28 cellular contexts compared by ENCODE assay signal in the genomic region with DNA sequence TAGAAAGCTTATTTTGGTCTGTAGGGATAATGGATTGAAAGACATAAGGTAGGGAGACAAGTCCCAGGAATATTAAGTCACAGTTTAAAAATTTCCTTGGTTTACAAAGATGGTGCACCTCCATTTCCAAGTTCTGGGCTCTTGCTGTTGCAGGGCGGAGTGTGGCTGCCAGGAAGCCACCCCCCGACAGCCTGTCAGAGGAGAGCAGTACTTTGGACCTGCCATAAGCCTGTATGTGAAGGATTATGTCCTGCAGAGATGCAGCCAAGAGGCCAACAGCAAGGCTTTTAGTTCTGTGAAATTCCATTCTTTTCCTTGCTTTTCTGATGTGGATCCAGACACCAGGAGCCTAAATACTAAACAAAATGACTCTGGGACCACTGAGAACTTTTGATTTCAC. TPM values are rescaled to one million over a fixed set of nuclear protein-coding genes. Genes with fewer than 3 reads are reported as not detected.
DNase-seq lines count a peak whose midpoint lies in the region; ATAC-seq, FAIRE-seq and TF ChIP-seq lines count a peak whose summit lies in the region.
"Had no signal": no experiment of that assay in that cellular context is flagged by ENCODE, and none has a peak within 500 bp of the region (broad histone marks: within the 10 kb centered on the region; RNA-seq: fewer than 3 reads in every experiment).

No MANE protein-coding gene starts in this region.

- intact Hi-C loops in HepG2 (cut with micrococcal nuclease; ENCODE audit: unreplicated experiment), result no loop called here
- intact Hi-C loops in right lobe of liver (cut with DNase I), result no loop called here

- peaks cover 57% of the 10 kb centered on the region for H3K36me3 Mint-ChIP-seq in endodermal cell (ENCODE audit: low read depth)

- no peak for TF ChIP-seq POLR2A in HepG2 (IDR thresholded peaks at IDR 0.05; ENCODE audit: insufficient read depth in 1 of 2, low read depth in 2 of 2, low read length in 2 of 2)
- no peak for TF ChIP-seq POLR2A in right lobe of liver (IDR thresholded peaks at IDR 0.05)

- no peak overlapping the region for H2BK120ac ChIP-seq in mesendoderm (ENCODE audit: low read depth, low read length)

- H3K27ac Mint-ChIP-seq in endodermal cell, result peak overlapping the region; percentile 58
- H3K27ac Mint-ChIP-seq: CD4-positive, CD25-positive, alpha-beta regulatory T cell; CD8-positive, alpha-beta memory T cell had no signal

- no peak overlapping the region for H4K5ac ChIP-seq in mesendoderm (ENCODE audit: low read length)

- no peaks in the 10 kb centered on the region for H3K79me2 ChIP-seq in HepG2 (ENCODE audit: insufficient read depth, low read length)
- no peaks in the 10 kb centered on the region for H3K79me2 ChIP-seq in mesendoderm (ENCODE audit: control insufficient read depth, insufficient read depth, low read length)

- peaks cover 32% of the 10 kb centered on the region for H3K4me1 Mint-ChIP-seq in endodermal cell
- H3K4me1 Mint-ChIP-seq: CD14-positive monocyte; CD4-positive, alpha-beta memory T cell; CD4-positive, CD25-positive, alpha-beta regulatory T cell; CD8-positive, alpha-beta memory T cell had no signal

- H3K36me3 ChIP-seq in HepG2 (replicated peaks in 1 of 2; ENCODE audit: control insufficient read depth in 1 of 2, insufficient read depth in 2 of 2, low read length in 2 of 2), result peaks cover 1 to 6% of the 10 kb centered on the region in 2 experiments; a peak in 3 of 5 replicates
- H3K36me3 ChIP-seq in right lobe of liver, result peaks cover 0 to 11% (median 0%) of the 10 kb centered on the region in 4 donors
- peaks cover 62% of the 10 kb centered on the region for H3K36me3 ChIP-seq in endodermal cell (ENCODE audit: control insufficient read depth, insufficient read depth, low read length)
- H3K36me3 ChIP-seq in mesendoderm (ENCODE audit: control insufficient read depth, insufficient read depth, low read length), result no peaks in the 10 kb centered on the region
- H3K36me3 ChIP-seq: BE2C had no signal

- no peak for TF ChIP-seq RAD21 in HepG2 (CRISPR knock-in tag; IDR thresholded peaks at IDR 0.05)

- no peak overlapping the region for H3K23ac ChIP-seq in mesendoderm (ENCODE audit: low read length)

- no peak overlapping the region for H4K8ac ChIP-seq in mesendoderm (ENCODE audit: low read depth, low read length)

- H3K18ac ChIP-seq in mesendoderm (ENCODE audit: low read length), result no peak overlapping the region

- H3K56ac ChIP-seq in mesendoderm (ENCODE audit: low read length), result no peak overlapping the region

- no peaks in the 10 kb centered on the region for H3K27me3 ChIP-seq in HepG2 (ENCODE audit: control insufficient read depth in 1 of 2, insufficient read depth in 2 of 2, low read length in 2 of 2)
- no peaks in the 10 kb centered on the region for H3K27me3 ChIP-seq in right lobe of liver
- no peaks in the 10 kb centered on the region for H3K27me3 ChIP-seq in endodermal cell (ENCODE audit: control insufficient read depth, insufficient read depth, low read length, poor library complexity, severe bottlenecking)
- no peaks in the 10 kb centered on the region for H3K27me3 ChIP-seq in mesendoderm (ENCODE audit: insufficient read depth, low read length, poor library complexity)
- H3K27me3 ChIP-seq: BE2C, BLaER1 had no signal

- no peak overlapping the region for H2AFZ ChIP-seq in HepG2 (ENCODE audit: low read length)

- H2AK5ac ChIP-seq in mesendoderm (ENCODE audit: low read length), result no peak overlapping the region

- H3K4me2 ChIP-seq in HepG2 (ENCODE audit: low read depth, low read length), result peak overlapping the region; percentile 2; the same call in 1 of the 2 replicates
- no peak overlapping the region for H3K4me2 ChIP-seq in mesendoderm (ENCODE audit: low read length)
- H3K4me2 ChIP-seq: BLaER1 had no signal

- FAIRE-seq in HepG2 (lab: Jason Lieb, UNC), result peak; percentile 68
- FAIRE-seq: A204.1, GM12878, GM12892, GM18507 had no signal

- no peaks in the 10 kb centered on the region for H4K20me1 ChIP-seq in HepG2 (ENCODE audit: insufficient read depth, low read length)
- H4K20me1 ChIP-seq: BLaER1 had no signal

- H3K4ac ChIP-seq in mesendoderm (ENCODE audit: low read depth, low read length), result no peak overlapping the region

- CTCF ChIA-PET in HepG2 (lab: Yijun Ruan, JAX; ENCODE audit: low intra/inter-chr PET ratio, low total read pairs), result no interaction called here

- TF ChIP-seq EP300 in HepG2 (IDR thresholded peaks at IDR 0.05; ENCODE audit: low read depth in 2 of 2, low read length in 2 of 2) (peak in 1 of 2 experiments; percentile 36; a peak in 1 of 4 replicates), HepG2 (CRISPR knock-in tag; IDR thresholded peaks at IDR 0.05; ENCODE audit: borderline replicate concordance) (no peak)

- peaks cover 45% of the 10 kb centered on the region for H3K4me1 ChIP-seq in HepG2 (ENCODE audit: insufficient read depth, low read length)
- H3K4me1 ChIP-seq in right lobe of liver, result no peaks in the 10 kb centered on the region
- H3K4me1 ChIP-seq in endodermal cell (ENCODE audit: control insufficient read depth, insufficient read depth, low read length), result no peaks in the 10 kb centered on the region
- H3K4me1 ChIP-seq in mesendoderm (ENCODE audit: control insufficient read depth, low read depth, low read length), result no peaks in the 10 kb centered on the region
- H3K4me1 ChIP-seq: BE2C, BLaER1 had no signal

- peak overlapping the region; percentile 56 for H3K27ac ChIP-seq in HepG2 (ENCODE audit: extremely low read length, insufficient read depth, low read length)
- H3K27ac ChIP-seq in right lobe of liver, result no peak overlapping the region
- no peak overlapping the region for H3K27ac ChIP-seq in endodermal cell (ENCODE audit: low read depth, low read length)
- no peak overlapping the region for H3K27ac ChIP-seq in mesendoderm (ENCODE audit: low read depth, low read length)
- H3K27ac ChIP-seq: BLaER1 had no signal

- H3K27me3 Mint-ChIP-seq in endodermal cell (ENCODE audit: insufficient read depth), result no peaks in the 10 kb centered on the region
- H3K27me3 Mint-ChIP-seq: CD4-positive, alpha-beta memory T cell; CD4-positive, CD25-positive, alpha-beta regulatory T cell; CD8-positive, alpha-beta memory T cell had no signal

- ATAC-seq in HepG2, result peak; percentile 89
- ATAC-seq in right lobe of liver, result no peak
- no peak for ATAC-seq in GM21825 (IDR thresholded peaks at IDR 0.05; ENCODE audit: unreplicated experiment)
- ATAC-seq in GM21515 (IDR thresholded peaks at IDR 0.05; ENCODE audit: unreplicated experiment), result no peak
- ATAC-seq: GM12878 had no signal

- DNase-seq in HepG2 (ENCODE audit: low spot score), result peak; percentile 57
- no peak for DNase-seq in right lobe of liver
- DNase-seq in endodermal cell, result no peak
- DNase-seq in mesendoderm, result peak; percentile 11
- no peak for DNase-seq in effector CD4-positive, alpha-beta T cell
- DNase-seq: 8988T; ACHN; BE2C; C1 segment of cervical spinal cord; CD4-positive, alpha-beta memory T cell; CD4-positive, CD25-positive, alpha-beta regulatory T cell; CD8-positive, alpha-beta memory T cell; COR-L47; DMS 273 treated with DMSO at 0.1 percent for 48 hours; DMS153; DMS53; DMS79; DND-41; EL; GDM1 had no signal

- in situ Hi-C loops in HepG2 (cut with HindIII; ENCODE audit: extremely low pct_ligation_motif_present, low pct_unique_long_range_greater_than_20kb), result no loop called here

- H3K9ac ChIP-seq in HepG2 (ENCODE audit: insufficient read depth, low read depth, low read length) (no peak overlapping the region), endodermal cell (ENCODE audit: extremely low read depth, low read length, poor library complexity, severe bottlenecking) (no peak overlapping the region), mesendoderm (ENCODE audit: low read length) (no peak overlapping the region)
- H3K9ac ChIP-seq: BLaER1 had no signal

- H3K9me3 ChIP-seq in HepG2 (ENCODE audit: low read length) (peaks cover 3% of the 10 kb centered on the region; the same call in 1 of the 2 replicates), right lobe of liver (no peaks in the 10 kb centered on the region), endodermal cell (ENCODE audit: control insufficient read depth, low read length) (peaks cover 30% of the 10 kb centered on the region)
- H3K9me3 ChIP-seq: BE2C had no signal

- POLR2A ChIA-PET in HepG2 (lab: Yijun Ruan, JAX), result interaction anchor here (1.2 kb wide), 1 partner anchor 31 kb away, joined by 3 read pairs; no protein-coding TSS in a partner anchor

- H3K79me1 ChIP-seq in mesendoderm (ENCODE audit: low read length), result no peaks in the 10 kb centered on the region

- no peaks in the 10 kb centered on the region for H3K9me3 Mint-ChIP-seq in endodermal cell

- BruUV-seq in HepG2 (replicated peaks; lab: Mats Ljungman, UMichigan), result no TSS peak

- no peak overlapping the region for H2BK15ac ChIP-seq in mesendoderm (replicated peaks; ENCODE audit: low read depth)

- H3K4me3 ChIP-seq in HepG2 (replicated peaks in 1 of 3; ENCODE audit: insufficient read depth in 1 of 3, low read depth in 2 of 3, low read length in 3 of 3) (no peak overlapping the region), right lobe of liver (no peak overlapping the region), endodermal cell (ENCODE audit: low read length) (peak overlapping the region; percentile 61), mesendoderm (ENCODE audit: low read length) (no peak overlapping the region)
- H3K4me3 ChIP-seq: BLaER1, GM12878 had no signal

- peak overlapping the region; percentile 24 for H3K4me3 Mint-ChIP-seq in endodermal cell
- H3K4me3 Mint-ChIP-seq: CD14-positive monocyte; CD4-positive, alpha-beta memory T cell; CD4-positive, CD25-positive, alpha-beta regulatory T cell; CD8-positive, alpha-beta memory T cell had no signal

- no peak overlapping the region for H2BK5ac ChIP-seq in mesendoderm (ENCODE audit: low read length)

- no peak for TF ChIP-seq CTCF in HepG2 (CRISPR knock-in tag; IDR thresholded peaks at IDR 0.05)
- TF ChIP-seq CTCF in right lobe of liver (IDR thresholded peaks at IDR 0.05), result no peak
- no peak for TF ChIP-seq CTCF in endodermal cell (conservative IDR thresholded peaks at IDR 0.05)

- 37% methylated on average over 2 of the region's 2 CpGs for WGBS in HepG2 (ENCODE audit: low lambda C conversion rate)
- 100% methylated on average over 2 of the region's 2 CpGs for WGBS in right lobe of liver (ENCODE audit: insufficient coverage, low coverage, low lambda C conversion rate, missing lambda C conversion rate)
- 82 to 100% methylated on average over 1 to 2 of the region's 2 CpGs for WGBS in endodermal cell (ENCODE audit: insufficient coverage in 1 of 2, insufficient read length in 1 of 2), 2 experiments
- no CpG with 5 or more reads among the region's 2 CpGs for WGBS in mesendoderm (ENCODE audit: extremely low coverage, insufficient coverage, low lambda C conversion rate)

RNA-seq across cellular contexts. Expression of a gene that starts 31.9 kb away (rescaled TPM):
- total RNA-seq in HepG2 (2016; rRNA removed; fragmentation: Illumina TruSeq; extraction: Trizol), result 43.4 and 68.0 TPM in 2 replicates
- 10.0 and 11.6 TPM in 2 replicates for total RNA-seq in HepG2 (2016; cell fraction: cytosol; rRNA removed; fragmentation: Illumina TruSeq; extraction: Trizol; ENCODE audit: low read depth)
- total RNA-seq in HepG2 (2016; cell fraction: insoluble cytoplasmic fraction; rRNA removed; fragmentation: Illumina TruSeq; extraction: Trizol), result 43.5 and 71.8 TPM in 2 replicates
- total RNA-seq in HepG2 (2016; cell fraction: membrane; rRNA removed; fragmentation: Illumina TruSeq; extraction: Trizol), result 12.6 and 14.3 TPM in 2 replicates
- total RNA-seq in HepG2 (2016; cell fraction: nucleus; rRNA removed; fragmentation: Illumina TruSeq; extraction: Trizol), result 18.8 and 21.9 TPM in 2 replicates
- polyA plus RNA-seq in HepG2 (2011; rRNA removed), result 26.1 and 31.5 TPM in 2 replicates
- 14.8 and 26.0 TPM in 2 replicates for polyA plus RNA-seq in HepG2 (2011; cell fraction: cytosol; rRNA removed)
- 6.7 and 9.4 TPM in 2 replicates for polyA plus RNA-seq in HepG2 (2011; cell fraction: nucleus; rRNA removed)
- polyA plus RNA-seq in HepG2 (2012), result 26.4 and 28.5 TPM in 2 replicates
- polyA plus RNA-seq in HepG2 (2016; cell fraction: cytosol; fragmentation: Illumina TruSeq; extraction: Trizol; ENCODE audit: low read depth), result 4.0 and 4.3 TPM in 2 replicates
- polyA plus RNA-seq in HepG2 (2016; cell fraction: insoluble cytoplasmic fraction; fragmentation: Illumina TruSeq; extraction: Trizol; ENCODE audit: low read depth), result 58.8 and 59.1 TPM in 2 replicates
- 5.8 and 6.0 TPM in 2 replicates for polyA plus RNA-seq in HepG2 (2016; cell fraction: membrane; fragmentation: Illumina TruSeq; extraction: Trizol; ENCODE audit: low read depth)
- polyA plus RNA-seq in HepG2 (2016; cell fraction: nucleus; fragmentation: Illumina TruSeq; extraction: Trizol; ENCODE audit: insufficient read depth, low read depth), result 21.6 and 23.3 TPM in 2 replicates
- 13.1 and 19.1 TPM in 2 replicates for polyA minus RNA-seq in HepG2 (2011; rRNA and poly(A)+ RNA removed; ENCODE audit: low replicate concordance)
- polyA minus RNA-seq in HepG2 (2011; cell fraction: cytosol; rRNA and poly(A)+ RNA removed), result 15.4 and 26.0 TPM in 2 replicates
- 19.9 and 20.6 TPM in 2 replicates for polyA minus RNA-seq in HepG2 (2011; cell fraction: nucleus; rRNA and poly(A)+ RNA removed)
- total RNA-seq in right lobe of liver, result 10 to 100 TPM in 5 of 6 experiments, 1 to 10 TPM in 1; 8.8 to 21.6 (median 15.9) TPM
- 10 to 100 TPM; 18.6 to 19.9 TPM for total RNA-seq in endodermal cell
- polyA plus RNA-seq in endodermal cell (2013, experiment 1 of 2), result 31.8 TPM
- polyA plus RNA-seq in endodermal cell (2013, experiment 2 of 2), result 32.1 TPM
- 22.7 TPM for polyA plus RNA-seq in mesendoderm (2013, experiment 1 of 2)
- 21.6 TPM for polyA plus RNA-seq in mesendoderm (2013, experiment 2 of 2)

Comparison
In these comparisons a context has a peak if more than half of its experiments do, and no peak if none do; other contexts are left out.
1. DNase-seq: peak in HepG2 (single experiment) and mesendoderm (single experiment); none in right lobe of liver (0 of 3), endodermal cell (single experiment) and effector CD4-positive, alpha-beta T cell (single experiment).